Comparison of ENCODE assay signal across 26 cellular contexts in genomic region chr7:85239114-85239513, GRCh38. TPM values are rescaled to one million over a fixed set of nuclear protein-coding genes. Genes with fewer than 3 reads are reported as not detected.
"Had no signal": no experiment of that assay in that cellular context is flagged by ENCODE, and none has a peak within 500 bp of the region (broad histone marks: within the 10 kb centered on the region; RNA-seq: fewer than 3 reads in every experiment).

No MANE protein-coding gene starts in this region.

- H3K27me3 Mint-ChIP-seq: activated CD4-positive, alpha-beta memory T cell treated with anti-CD3 and anti-CD28 coated beads, Interleukin-2, amount 10 ng/mL, durations not matched to agents 7 days and 5 days; activated CD4-positive, alpha-beta T cell treated with anti-CD3 and anti-CD28 coated beads for 36 hours; activated naive CD4-positive, alpha-beta T cell treated with anti-CD3 and anti-CD28 coated beads, Interleukin-2, amount 10 ng/mL, durations not matched to agents 7 days and 5 days; activated naive CD8-positive, alpha-beta T cell treated with anti-CD3 and anti-CD28 coated beads for 36 hours; T-cell had no signal

- ATAC-seq: activated CD4-positive, alpha-beta T cell treated with anti-CD3 and anti-CD28 coated beads for 36 hours; activated T-cell treated with anti-CD3 and anti-CD28 coated beads, Interleukin-2, amount 50 U/mL, for 72 hours; T-cell had no signal

- H3K36me3 Mint-ChIP-seq: activated naive CD4-positive, alpha-beta T cell treated with anti-CD3 and anti-CD28 coated beads, Interleukin-2, amount 10 ng/mL, durations not matched to agents 7 days and 5 days; activated naive CD8-positive, alpha-beta T cell treated with anti-CD3 and anti-CD28 coated beads for 36 hours; T-cell had no signal

- H3K4me1 Mint-ChIP-seq: activated CD4-positive, alpha-beta memory T cell treated with anti-CD3 and anti-CD28 coated beads, Interleukin-2, amount 10 ng/mL, durations not matched to agents 7 days and 5 days; activated CD4-positive, alpha-beta T cell treated with anti-CD3 and anti-CD28 coated beads for 36 hours; activated naive CD4-positive, alpha-beta T cell treated with anti-CD3 and anti-CD28 coated beads, Interleukin-2, amount 10 ng/mL, durations not matched to agents 7 days and 5 days; activated naive CD8-positive, alpha-beta T cell treated with anti-CD3 and anti-CD28 coated beads for 36 hours; T-cell had no signal

- H3K27me3 ChIP-seq: brain microvascular endothelial cell, cardiac muscle cell had no signal

- H3K27ac ChIP-seq: brain microvascular endothelial cell, cardiac muscle cell, SK-N-MC, VCaP had no signal

- H3K36me3 ChIP-seq: brain microvascular endothelial cell, cardiac muscle cell had no signal

- H3K4me3 ChIP-seq: cardiac muscle cell, SK-N-MC had no signal

- H3K27ac Mint-ChIP-seq: activated CD4-positive, alpha-beta memory T cell treated with anti-CD3 and anti-CD28 coated beads, Interleukin-2, amount 10 ng/mL, durations not matched to agents 7 days and 5 days; activated CD4-positive, alpha-beta T cell treated with anti-CD3 and anti-CD28 coated beads for 36 hours; activated naive CD4-positive, alpha-beta T cell treated with anti-CD3 and anti-CD28 coated beads, Interleukin-2, amount 10 ng/mL, durations not matched to agents 7 days and 5 days; activated naive CD8-positive, alpha-beta T cell treated with anti-CD3 and anti-CD28 coated beads for 36 hours; activated T-cell treated with anti-CD3 and anti-CD28 coated beads, Interleukin-2, amount 50 U/mL, for 72 hours; activated T-helper 2 cell treated with anti-CD3 and anti-CD28 coated beads, Interferon-gamma antibody, Interleukin-2, Interleukin-4, amounts not matched to agents 10 μg/mL and 5 μg/mL and 100 μg/mL, durations not matched to agents 14 hours and 24 hours and 36 hours; T-cell had no signal

- H3K9me3 Mint-ChIP-seq: activated naive CD4-positive, alpha-beta T cell treated with anti-CD3 and anti-CD28 coated beads, Interleukin-2, amount 10 ng/mL, durations not matched to agents 7 days and 5 days; activated T-helper 2 cell treated with anti-CD3 and anti-CD28 coated beads, Interferon-gamma antibody, Interleukin-2, Interleukin-4, amounts not matched to agents 10 μg/mL and 5 μg/mL and 100 μg/mL, durations not matched to agents 14 hours and 24 hours and 36 hours had no signal

- H3K4me3 Mint-ChIP-seq: activated CD4-positive, alpha-beta memory T cell treated with anti-CD3 and anti-CD28 coated beads, Interleukin-2, amount 10 ng/mL, durations not matched to agents 7 days and 5 days; activated CD4-positive, alpha-beta T cell treated with anti-CD3 and anti-CD28 coated beads for 36 hours; activated naive CD4-positive, alpha-beta T cell treated with anti-CD3 and anti-CD28 coated beads, Interleukin-2, amount 10 ng/mL, durations not matched to agents 7 days and 5 days; activated naive CD8-positive, alpha-beta T cell treated with anti-CD3 and anti-CD28 coated beads for 36 hours; activated T-cell treated with anti-CD3 and anti-CD28 coated beads, Interleukin-2, amount 50 U/mL, for 72 hours; T-cell had no signal

- DNase-seq: activated CD4-positive, alpha-beta memory T cell treated with anti-CD3 and anti-CD28 coated beads, Interleukin-2, amount 10 ng/mL, durations not matched to agents 7 days and 5 days; activated CD4-positive, alpha-beta T cell treated with anti-CD3 and anti-CD28 coated beads for 36 hours; activated CD4-positive, alpha-beta T cell treated with anti-CD3 and anti-CD28 coated beads, Interleukin-2, amount 50 U/mL, for 1 hour; activated CD4-positive, CD25-positive, alpha-beta regulatory T cell; activated gamma-delta T cell treated with Interleukin-2 at 50 U/mL for 16 hours; activated naive CD4-positive, alpha-beta T cell treated with anti-CD3 and anti-CD28 coated beads, Interleukin-2, amount 10 ng/mL, durations not matched to agents 7 days and 5 days; activated naive CD8-positive, alpha-beta T cell treated with anti-CD3 and anti-CD28 coated beads for 36 hours; activated T-cell treated with anti-CD3 and anti-CD28 coated beads, Interleukin-2, amount 50 U/mL, for 72 hours; brain microvascular endothelial cell; MM.1S; NCI-H1048; NCI-H146; NCI-H187 treated with DMSO at 0.1 percent for 48 hours; NCI-H2081 treated with DMSO at 0.1 percent for 48 hours; NCI-H2171 treated with DMSO at 0.1 percent for 48 hours; NCI-H226; NCI-H526; NCI-H774; T-cell; T-helper 2 cell; T1000 had no signal

RNA-seq across cellular contexts. Expression of gene SEMA3D, which starts 52.3 kb away (rescaled TPM):
- total RNA-seq: activated CD4-positive, alpha-beta memory T cell treated with anti-CD3 and anti-CD28 coated beads, Interleukin-2, amount 10 ng/mL, durations not matched to agents 7 days and 5 days; activated CD4-positive, alpha-beta T cell treated with anti-CD3 and anti-CD28 coated beads for 36 hours; activated CD8-positive, alpha-beta memory T cell treated with anti-CD3 and anti-CD28 coated beads for 36 hours; activated naive CD8-positive, alpha-beta T cell treated with anti-CD3 and anti-CD28 coated beads for 36 hours had no signal
